Comparison of ENCODE assay signal across 19 cellular contexts in genomic region chr14:20418501-20418909, GRCh38. TPM values are rescaled to one million over a fixed set of nuclear protein-coding genes. Genes with fewer than 3 reads are reported as not detected.
A peak's percentile ranks its signal among the peaks of the same experiment; 100 is the strongest.
DNase-seq lines count a peak whose midpoint lies in the region; ATAC-seq and TF ChIP-seq lines count a peak whose summit lies in the region.
"Had no signal": no experiment of that assay in that cellular context is flagged by ENCODE, and none has a peak within 500 bp of the region (broad histone marks: within the 10 kb centered on the region; RNA-seq: fewer than 3 reads in every experiment).

No MANE protein-coding gene starts in this region.

- ATAC-seq in RWPE2 (ENCODE audit: low read depth) = no peak
- ATAC-seq in mucosa of descending colon = peak; percentile 83
- ATAC-seq in activated naive CD4-positive, alpha-beta T cell treated with anti-CD3 and anti-CD28 coated beads, Interleukin-2, amount 50 U/mL, for 72 hours = no peak
- no peak for ATAC-seq in HG03135 (IDR thresholded peaks at IDR 0.05; ENCODE audit: unreplicated experiment)
- ATAC-seq in stimulated activated naive CD8-positive, alpha-beta T cell treated with anti-CD3 and anti-CD28 coated beads, Interleukin-15, amount 100 ng/mL, for 72 hours = no peak

- H3K4me1 ChIP-seq in RWPE2 (ENCODE audit: insufficient read depth, poor library complexity, severe bottlenecking) = no peaks in the 10 kb centered on the region
- peaks cover 56% of the 10 kb centered on the region for H3K4me1 ChIP-seq in mucosa of descending colon (ENCODE audit: low read depth)
- peaks cover 0 to 64% (median 42%) of the 10 kb centered on the region in 4 donors for H3K4me1 ChIP-seq in transverse colon

- TF ChIP-seq EP300 in transverse colon (IDR thresholded peaks at IDR 0.05; ENCODE audit: low read depth) = no peak

- no peak overlapping the region for H3K4me3 Mint-ChIP-seq in stimulated activated naive CD8-positive, alpha-beta T cell treated with anti-CD3 and anti-CD28 coated beads, Interleukin-15, amount 100 ng/mL, for 72 hours

- no peaks in the 10 kb centered on the region for H3K27me3 Mint-ChIP-seq in stimulated activated naive CD8-positive, alpha-beta T cell treated with anti-CD3 and anti-CD28 coated beads, Interleukin-15, amount 100 ng/mL, for 72 hours
- H3K27me3 Mint-ChIP-seq: CD8-positive, alpha-beta memory T cell had no signal

- peak; percentile 70 for TF ChIP-seq POLR2A in transverse colon (IDR thresholded peaks at IDR 0.05)

- DNase-seq in DMS53 (lab: John Stamatoyannopoulos, UW) (peak; percentile 7), DMS53 treated with DMSO at 0.1 percent for 48 hours (lab: John Stamatoyannopoulos, UW; ENCODE audit: unreplicated experiment) (no peak), RWPE2 (ENCODE audit: low spot score) (peak; percentile 5), mucosa of descending colon (peak in 2 of 3 donors; percentile 42 to 80), transverse colon (peak; percentile 69)
- DNase-seq in activated naive CD4-positive, alpha-beta T cell treated with anti-CD3 and anti-CD28 coated beads, Interleukin-2, amount 50 U/mL, for 72 hours (ENCODE audit: low spot score in 2 of 2) = no peak
- no peak for DNase-seq in stimulated activated naive CD8-positive, alpha-beta T cell treated with anti-CD3 and anti-CD28 coated beads, Interleukin-15, amount 100 ng/mL, for 72 hours
- DNase-seq: 8988T; CD8-positive, alpha-beta memory T cell; GF-D8; KBM-7; NCI-H1417 treated with DMSO at 0.1 percent for 48 hours; NCI-H1930; NCI-H2171; NCI-H446; NCI-H69; RPMI8226 had no signal

- in situ Hi-C loops in transverse colon (cut with MboI; ENCODE audit: low pct_ligation_motif_present in 1 of 4, low pct_unique_long_range_greater_than_20kb in 1 of 4, low sequenced_read_pairs in 3 of 4) = loop anchor here in 2 of 4 donors (10.0 to 25.0 kb wide), 2 partner anchors 46 to 194 kb away; partner anchors contain the start of genes PIP4P1 (in 1 of the 2) and PNP (in 1 of the 2)

- H3K36me3 ChIP-seq in RWPE2 (ENCODE audit: low read depth) = no peaks in the 10 kb centered on the region
- H3K36me3 ChIP-seq in mucosa of descending colon (ENCODE audit: low read depth) = no peaks in the 10 kb centered on the region
- no peaks in the 10 kb centered on the region for H3K36me3 ChIP-seq in transverse colon

- 58 to 80% methylated on average over 1 to 2 of the region's 2 CpGs for WGBS in transverse colon (ENCODE audit: low coverage in 1 of 2), 2 donors

- H3K9me3 Mint-ChIP-seq in activated naive CD4-positive, alpha-beta T cell treated with anti-CD3 and anti-CD28 coated beads, Interleukin-2, amount 50 U/mL, for 72 hours = no peaks in the 10 kb centered on the region
- no peaks in the 10 kb centered on the region for H3K9me3 Mint-ChIP-seq in stimulated activated naive CD8-positive, alpha-beta T cell treated with anti-CD3 and anti-CD28 coated beads, Interleukin-15, amount 100 ng/mL, for 72 hours
- H3K9me3 Mint-ChIP-seq: CD8-positive, alpha-beta memory T cell had no signal

- no peaks in the 10 kb centered on the region for H3K27me3 ChIP-seq in RWPE2 (ENCODE audit: insufficient read depth, poor library complexity, severe bottlenecking)
- H3K27me3 ChIP-seq in transverse colon = no peaks in the 10 kb centered on the region

- H3K36me3 Mint-ChIP-seq in activated naive CD4-positive, alpha-beta T cell treated with anti-CD3 and anti-CD28 coated beads, Interleukin-2, amount 50 U/mL, for 72 hours = peaks cover 0 to 4% of the 10 kb centered on the region in 2 donors

- H3K9me3 ChIP-seq in RWPE2 (ENCODE audit: severe bottlenecking) (no peaks in the 10 kb centered on the region), mucosa of descending colon (no peaks in the 10 kb centered on the region), transverse colon (no peaks in the 10 kb centered on the region)

- TF ChIP-seq CTCF in RWPE2 (IDR thresholded peaks at IDR 0.05; ENCODE audit: poor library complexity, severe bottlenecking) = no peak
- TF ChIP-seq CTCF in mucosa of descending colon (IDR thresholded peaks at IDR 0.05) = no peak
- no peak for TF ChIP-seq CTCF in transverse colon (IDR thresholded peaks at IDR 0.05)

- H3K4me1 Mint-ChIP-seq in stimulated activated naive CD8-positive, alpha-beta T cell treated with anti-CD3 and anti-CD28 coated beads, Interleukin-15, amount 100 ng/mL, for 72 hours = peaks cover 19% of the 10 kb centered on the region

- H3K27ac Mint-ChIP-seq in activated naive CD4-positive, alpha-beta T cell treated with anti-CD3 and anti-CD28 coated beads, Interleukin-2, amount 50 U/mL, for 72 hours = no peak overlapping the region
- H3K27ac Mint-ChIP-seq in stimulated activated naive CD8-positive, alpha-beta T cell treated with anti-CD3 and anti-CD28 coated beads, Interleukin-15, amount 100 ng/mL, for 72 hours = no peak overlapping the region

- intact Hi-C loops in mucosa of descending colon (cut with DNase I, micrococcal nuclease) (loop anchor here in 1 of 2 donors (5.0 kb wide), 2 partner anchors 44 to 189 kb away; partner anchors contain the start of gene PIP4P1), transverse colon (cut with DNase I; ENCODE audit: low total_unique reads) (no loop called here)

- H3K27ac ChIP-seq in RWPE2 (ENCODE audit: poor library complexity, severe bottlenecking) = no peak overlapping the region
- peak overlapping the region; percentile 83 to 99 (median 89) for H3K27ac ChIP-seq in transverse colon

- H3K4me3 ChIP-seq in RWPE2 (ENCODE audit: severe bottlenecking) = no peak overlapping the region
- H3K4me3 ChIP-seq in mucosa of descending colon = no peak overlapping the region
- no peak overlapping the region for H3K4me3 ChIP-seq in transverse colon

RNA-seq across cellular contexts. Expression of gene TEP1, which starts 5.2 kb away (rescaled TPM):
- total RNA-seq in mucosa of descending colon (100 to 1,000 TPM in 1 of 3 donors, 10 to 100 TPM in 2; 68.7 to 121 (median 85.8) TPM), transverse colon (100 to 1,000 TPM in 1 of 4 donors, 10 to 100 TPM in 3; 72.2 to 216 (median 79.9) TPM)
- total RNA-seq in activated naive CD4-positive, alpha-beta T cell treated with anti-CD3 and anti-CD28 coated beads, Interleukin-2, amount 50 U/mL, for 72 hours = 10 to 100 TPM; 43.3 to 69.8 TPM

RNA-seq across cellular contexts. Expression of gene KLHL33, which starts 17.5 kb away (rescaled TPM):
- total RNA-seq in mucosa of descending colon = under 1 TPM; 0.12 to 0.85 (median 0.27) TPM
- total RNA-seq in transverse colon = under 1 TPM in 2 of 4 donors, not detected in 2; 0.16 to 0.27 TPM
- total RNA-seq in activated naive CD4-positive, alpha-beta T cell treated with anti-CD3 and anti-CD28 coated beads, Interleukin-2, amount 50 U/mL, for 72 hours = under 1 TPM; 0.04 to 0.09 TPM
- total RNA-seq: Daoy had no signal

RNA-seq across cellular contexts. Expression of gene OSGEP, which starts 36.1 kb away (rescaled TPM):
- total RNA-seq in mucosa of descending colon = 10 to 100 TPM; 32.7 to 52.0 (median 35.9) TPM
- 100 to 1,000 TPM in 1 of 4 donors, 10 to 100 TPM in 3; 26.7 to 146 (median 64.7) TPM for total RNA-seq in transverse colon
- 10 to 100 TPM; 43.3 to 58.6 TPM for total RNA-seq in activated naive CD4-positive, alpha-beta T cell treated with anti-CD3 and anti-CD28 coated beads, Interleukin-2, amount 50 U/mL, for 72 hours

RNA-seq across cellular contexts. Expression of gene APEX1, which starts 36.5 kb away (rescaled TPM):
- 100 to 1,000 TPM in 1 of 3 donors, 10 to 100 TPM in 2; 83.9 to 115 (median 93.8) TPM for total RNA-seq in mucosa of descending colon
- 100 to 1,000 TPM; 108 to 120 (median 111) TPM for total RNA-seq in transverse colon
- total RNA-seq in activated naive CD4-positive, alpha-beta T cell treated with anti-CD3 and anti-CD28 coated beads, Interleukin-2, amount 50 U/mL, for 72 hours = 100 to 1,000 TPM; 171 to 234 TPM

RNA-seq across cellular contexts. Expression of gene PIP4P1, which starts 42.7 kb away (rescaled TPM):
- total RNA-seq in mucosa of descending colon = 10 to 100 TPM; 40.6 to 48.4 (median 45.5) TPM
- 10 to 100 TPM; 18.7 to 49.4 (median 31.1) TPM for total RNA-seq in transverse colon
- 10 to 100 TPM; 29.1 to 90.2 TPM for total RNA-seq in activated naive CD4-positive, alpha-beta T cell treated with anti-CD3 and anti-CD28 coated beads, Interleukin-2, amount 50 U/mL, for 72 hours

Comparison
In these comparisons a context has a peak if more than half of its experiments do, and no peak if none do; other contexts are left out.
1. DNase-seq: peak in DMS53 (single experiment), RWPE2 (single experiment), mucosa of descending colon (2 of 3) and transverse colon (single experiment); none in DMS53 treated with DMSO at 0.1 percent for 48 hours (single experiment), activated naive CD4-positive, alpha-beta T cell treated with anti-CD3 and anti-CD28 coated beads, Interleukin-2, amount 50 U/mL, for 72 hours (0 of 2) and stimulated activated naive CD8-positive, alpha-beta T cell treated with anti-CD3 and anti-CD28 coated beads, Interleukin-15, amount 100 ng/mL, for 72 hours (0 of 2).